Comparison of ENCODE assay signal across 11 cellular contexts in the genomic region with DNA sequence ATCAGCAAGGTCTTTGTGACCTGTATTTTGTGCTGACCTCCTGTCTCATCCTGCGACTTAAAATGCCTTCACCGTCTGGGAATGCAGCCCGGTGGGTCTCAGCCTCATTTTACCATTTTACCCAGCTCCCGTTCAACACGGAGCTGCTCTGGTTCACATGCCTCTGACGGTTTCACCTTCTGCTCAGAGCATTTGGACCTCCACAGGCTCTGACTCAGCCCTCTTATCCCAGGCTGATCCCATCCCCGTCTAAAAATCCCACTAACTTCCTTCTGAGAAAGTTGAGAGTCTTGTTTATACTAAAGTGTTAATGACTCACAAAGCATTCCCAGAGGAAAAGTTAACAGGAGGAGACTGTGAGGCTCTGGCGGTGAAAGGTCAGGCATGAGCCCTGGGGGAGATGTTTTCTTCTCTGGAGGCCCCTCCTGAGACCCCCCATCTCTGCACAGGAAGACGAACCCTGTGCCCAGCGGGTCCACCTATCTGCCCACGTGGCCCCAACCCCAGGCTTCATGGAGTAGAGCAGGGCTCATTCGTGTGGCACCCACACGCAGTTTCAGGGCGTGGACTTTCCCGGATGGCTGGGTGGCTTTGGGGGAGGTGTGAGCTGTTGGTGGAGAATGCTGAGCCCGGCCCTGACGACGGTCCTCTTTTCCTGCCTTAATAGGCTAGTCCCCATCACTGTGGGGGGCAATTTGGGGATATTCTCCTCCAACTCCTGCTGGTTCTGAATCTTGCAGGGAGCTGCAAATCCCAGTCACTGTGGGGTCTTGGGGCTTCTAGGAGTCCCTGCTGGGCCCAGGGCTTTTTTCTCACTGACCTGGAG. TPM values are rescaled to one million over a fixed set of nuclear protein-coding genes. Genes with fewer than 3 reads are reported as not detected.
A peak's percentile ranks its signal among the peaks of the same experiment; 100 is the strongest.
DNase-seq lines count a peak whose midpoint lies in the region; ATAC-seq, FAIRE-seq and TF ChIP-seq lines count a peak whose summit lies in the region.
"Had no signal": no experiment of that assay in that cellular context is flagged by ENCODE, and none has a peak within 500 bp of the region (broad histone marks: within the 10 kb centered on the region; RNA-seq: fewer than 3 reads in every experiment).

No MANE protein-coding gene starts in this region.

- H3K27ac ChIP-seq in BLaER1 treated with 17β-estradiol and CSF1 and Interleukin-3, amounts not matched to agents 10 nM and 100 nM: no peak overlapping the region
- H3K27ac ChIP-seq in mesodermal cell (ENCODE audit: low read depth, low read length, severe bottlenecking): peak overlapping the region; percentile 93
- H3K27ac ChIP-seq: neutrophil had no signal

- ATAC-seq in GM21529 (IDR thresholded peaks at IDR 0.05; ENCODE audit: unreplicated experiment): no peak
- ATAC-seq in HG03354 (IDR thresholded peaks at IDR 0.05; ENCODE audit: poor library complexity, severe bottlenecking, unreplicated experiment): no peak
- no peak for ATAC-seq in GM21576 (IDR thresholded peaks at IDR 0.05; ENCODE audit: unreplicated experiment)

- H3K36me3 ChIP-seq in BLaER1 treated with 17β-estradiol and CSF1 and Interleukin-3, amounts not matched to agents 10 nM and 100 nM: no peaks in the 10 kb centered on the region
- H3K36me3 ChIP-seq in bronchial epithelial cell (ENCODE audit: control insufficient read depth, insufficient read depth, low read length): no peaks in the 10 kb centered on the region
- no peaks in the 10 kb centered on the region for H3K36me3 ChIP-seq in mesodermal cell (ENCODE audit: control insufficient read depth, insufficient read depth, low read length)
- H3K36me3 ChIP-seq: neutrophil had no signal

- H3K4me1 ChIP-seq in BLaER1 treated with 17β-estradiol and CSF1 and Interleukin-3, amounts not matched to agents 10 nM and 100 nM: peaks cover 49 to 93% (median 80%) of the 10 kb centered on the region in 10 experiments
- peaks cover 68% of the 10 kb centered on the region for H3K4me1 ChIP-seq in mesodermal cell (ENCODE audit: control insufficient read depth, insufficient read depth, low read length, poor library complexity, severe bottlenecking)

- DNase-seq in HTR-8/SVneo (ENCODE audit: insufficient read length, low spot score) (peak; percentile 76), bronchial epithelial cell (ENCODE audit: low read depth) (peak; percentile 72), GF-D8 (lab: John Stamatoyannopoulos, UW) (no peak)
- DNase-seq: NCI-H1417 treated with DMSO at 0.1 percent for 48 hours had no signal

- no peak overlapping the region for H3K4me3 ChIP-seq in BLaER1 treated with 17β-estradiol and CSF1 and Interleukin-3, amounts not matched to agents 10 nM and 100 nM
- H3K4me3 ChIP-seq in bronchial epithelial cell (ENCODE audit: low read depth, low read length): no peak overlapping the region
- H3K4me3 ChIP-seq in mesodermal cell (ENCODE audit: extremely low read depth, insufficient read depth, low read length, poor library complexity, severe bottlenecking): no peak overlapping the region

- no peaks in the 10 kb centered on the region for H3K9me3 ChIP-seq in BLaER1 treated with 17β-estradiol and CSF1 and Interleukin-3, amounts not matched to agents 10 nM and 100 nM (replicated peaks in 1 of 11)
- H3K9me3 ChIP-seq in mesodermal cell (ENCODE audit: control insufficient read depth, low read length): no peaks in the 10 kb centered on the region
- H3K9me3 ChIP-seq: neutrophil had no signal

- TF ChIP-seq CTCF in bronchial epithelial cell (IDR thresholded peaks at IDR 0.05; ENCODE audit: insufficient read depth, low read length, severe bottlenecking): no peak

- no peak overlapping the region; a peak in 2 of 22 replicates for H3K9ac ChIP-seq in BLaER1 treated with 17β-estradiol and CSF1 and Interleukin-3, amounts not matched to agents 10 nM and 100 nM

- FAIRE-seq in HTR-8/SVneo (lab: Jason Lieb, UNC) (peak; percentile 88), bronchial epithelial cell (lab: Jason Lieb, UNC) (no peak)

- H3K4me2 ChIP-seq in BLaER1 treated with 17β-estradiol and CSF1 and Interleukin-3, amounts not matched to agents 10 nM and 100 nM: peak overlapping the region in 8 of 11 experiments; percentile 4 to 95 (median 36); a peak in 11 of 22 replicates

- peaks cover 16 to 33% (median 25%) of the 10 kb centered on the region in 11 experiments; a peak in 20 of 22 replicates for H3K27me3 ChIP-seq in BLaER1 treated with 17β-estradiol and CSF1 and Interleukin-3, amounts not matched to agents 10 nM and 100 nM
- no peaks in the 10 kb centered on the region for H3K27me3 ChIP-seq in bronchial epithelial cell (ENCODE audit: control insufficient read depth, insufficient read depth, low read length)

- peaks cover 0 to 42% (median 0%) of the 10 kb centered on the region in 11 experiments; a peak in 3 of 22 replicates for H4K20me1 ChIP-seq in BLaER1 treated with 17β-estradiol and CSF1 and Interleukin-3, amounts not matched to agents 10 nM and 100 nM

- WGBS in mesodermal cell (ENCODE audit: insufficient coverage in 2 of 2), 2 experiments: 56% methylated on average over 12 to 15 of the region's 18 CpGs

RNA-seq across cellular contexts. Expression of a gene that starts 3.3 kb away (rescaled TPM):
- total RNA-seq in bronchial epithelial cell: not detected in 2 replicates
- 1.00 TPM for polyA plus RNA-seq in mesodermal cell (2013, experiment 1 of 2)
- polyA plus RNA-seq in mesodermal cell (2013, experiment 2 of 2): 0.96 TPM
- total RNA-seq: temporal lobe had no signal

RNA-seq across cellular contexts. Expression of a gene that starts 16.5 kb away (rescaled TPM):
- 24.6 and 27.1 TPM in 2 replicates for total RNA-seq in bronchial epithelial cell
- 36.3 TPM for polyA plus RNA-seq in mesodermal cell (2013, experiment 1 of 2)
- 29.8 TPM for polyA plus RNA-seq in mesodermal cell (2013, experiment 2 of 2)

RNA-seq across cellular contexts. Expression of a gene that starts 21.8 kb away (rescaled TPM):
- 0.13 and 1.1 TPM in 2 replicates for total RNA-seq in bronchial epithelial cell
- polyA plus RNA-seq in mesodermal cell (2013, experiment 1 of 2): 10.0 TPM
- polyA plus RNA-seq in mesodermal cell (2013, experiment 2 of 2): 9.2 TPM

RNA-seq across cellular contexts. Expression of a gene that starts 40.2 kb away (rescaled TPM):
- total RNA-seq in bronchial epithelial cell: 48.8 and 49.2 TPM in 2 replicates
- 155 TPM for polyA plus RNA-seq in mesodermal cell (2013, experiment 1 of 2)
- polyA plus RNA-seq in mesodermal cell (2013, experiment 2 of 2): 126 TPM
